Comparison of ENCODE assay signal across 1 cellular context in genomic region chr11:13343067-13343466, GRCh38.
TF ChIP-seq lines count a peak whose summit lies in the region.

No MANE protein-coding gene starts in this region.

TF ChIP-seq in IMR-90, 13 proteins besides CTCF, POLR2A, EP300 and RAD21 (continued from another document):
- TF ChIP-seq USF2 (IDR thresholded peaks at IDR 0.05; ENCODE audit: low read depth, low read length) (no peak), NFE2L2 (IDR thresholded peaks at IDR 0.05; ENCODE audit: low read depth, low read length) (no peak), FOS (IDR thresholded peaks at IDR 0.05; ENCODE audit: low read depth, low read length) (no peak)
